Comparison of ENCODE assay signal across 19 cellular contexts in the genomic region with DNA sequence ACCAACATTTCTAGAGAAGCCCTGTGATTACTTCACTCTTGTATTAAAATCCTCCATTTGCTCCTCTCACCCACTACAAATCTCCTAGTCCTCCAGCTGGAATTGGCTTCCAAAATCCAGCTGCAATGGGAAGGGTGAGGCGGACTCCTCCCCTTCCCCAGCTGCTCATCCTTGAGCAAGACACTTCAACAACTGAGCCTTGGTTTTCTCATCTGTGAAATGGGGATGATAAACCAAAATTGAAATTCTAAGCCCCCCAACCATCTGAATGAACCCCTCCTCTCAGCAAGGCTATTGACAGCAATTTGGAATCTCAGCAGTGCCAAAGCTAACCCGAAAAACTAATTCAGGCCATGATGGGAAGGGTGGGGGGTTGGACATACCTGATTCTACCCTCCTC. TPM values are rescaled to one million over a fixed set of nuclear protein-coding genes. Genes with fewer than 3 reads are reported as not detected.
DNase-seq lines count a peak whose midpoint lies in the region; ATAC-seq, FAIRE-seq and TF ChIP-seq lines count a peak whose summit lies in the region.
"Had no signal": no experiment of that assay in that cellular context is flagged by ENCODE, and none has a peak within 500 bp of the region (broad histone marks: within the 10 kb centered on the region; RNA-seq: fewer than 3 reads in every experiment).

No MANE protein-coding gene starts in this region.

- POLR2A ChIA-PET in K562 (lab: Yijun Ruan, JAX), result interaction anchor here (0.6 kb wide), 1 partner anchor 251 kb away, joined by 3 read pairs; no protein-coding TSS in a partner anchor

- intact Hi-C loops in K562 (cut with micrococcal nuclease), result no loop called here

- peaks cover 11% of the 10 kb centered on the region for H3K9me3 Mint-ChIP-seq in neural crest cell

- H4K20me1 ChIP-seq in K562 (replicated peaks; ENCODE audit: control insufficient read depth, insufficient read depth, low read length), result no peaks in the 10 kb centered on the region
- H4K20me1 ChIP-seq: BLaER1 had no signal

- in situ Hi-C loops in K562 (cut with MboI), result no loop called here

- H3K4me3 Mint-ChIP-seq in neural crest cell, result no peak overlapping the region

- no peak for FAIRE-seq in K562 (lab: Jason Lieb, UNC)

- CTCF ChIA-PET in K562 (lab: Yijun Ruan, JAX; ENCODE audit: low intra/inter-chr PET ratio), result no interaction called here

- TF ChIP-seq EP300 in K562 (IDR thresholded peaks at IDR 0.05; ENCODE audit: low read length), result no peak

- no peak overlapping the region for H3K4me3 ChIP-seq in K562
- H3K4me3 ChIP-seq: BLaER1 had no signal

- no TSS peak for BruUV-seq in K562 (replicated peaks; lab: Mats Ljungman, UMichigan)

- peak; percentile 9 for DNase-seq in DMS 273 (lab: John Stamatoyannopoulos, UW; ENCODE audit: unreplicated experiment)
- DNase-seq in DMS 273 treated with DMSO at 0.1 percent for 48 hours (lab: John Stamatoyannopoulos, UW), result no peak
- DNase-seq in K562 (ENCODE audit: extremely low read depth in 1 of 4, low spot score in 3 of 4), result no peak
- DNase-seq in neural crest cell (ENCODE audit: low read depth, low spot score), result no peak
- no peak for DNase-seq in SHP77 treated with DMSO at 0.1 percent for 48 hours (lab: John Stamatoyannopoulos, UW)
- DNase-seq in NCI-H2081 (lab: John Stamatoyannopoulos, UW), result no peak
- no peak for DNase-seq in omental fat pad (ENCODE audit: low spot score)
- DNase-seq: DMS153, EL, Karpas-422, NCI-H1105 treated with DMSO at 0.1 percent for 48 hours, NCI-H187, NCI-H446, NCI-H748 treated with DMSO at 0.1 percent for 48 hours, SK-N-SH had no signal

- H3K4me1 ChIP-seq in K562 (replicated peaks in 1 of 2; ENCODE audit: control insufficient read depth in 2 of 2, insufficient read depth in 2 of 2, low read length in 2 of 2), result peaks cover 7 to 20% of the 10 kb centered on the region in 2 experiments
- H3K4me1 ChIP-seq: BLaER1 had no signal

- no peaks in the 10 kb centered on the region for H3K9me1 ChIP-seq in K562 (ENCODE audit: control insufficient read depth, insufficient read depth, low read length)

- H3K9me3 ChIP-seq in K562 (replicated peaks; ENCODE audit: control insufficient read depth, insufficient read depth, low read depth, low read length), result peaks cover 3% of the 10 kb centered on the region; the same call in 1 of the 2 replicates
- H3K9me3 ChIP-seq: SK-N-SH had no signal

- no peak overlapping the region for H3K27ac ChIP-seq in K562 (ENCODE audit: extremely low read depth, low read depth, low read length)
- H3K27ac ChIP-seq: BLaER1, HL-60 had no signal

- H3K27me3 ChIP-seq in K562 (ENCODE audit: control insufficient read depth in 2 of 2, insufficient read depth in 2 of 2, low read length in 2 of 2), result peaks cover 0 to 22% of the 10 kb centered on the region in 2 experiments; a peak in 3 of 5 replicates
- H3K27me3 ChIP-seq: BLaER1 had no signal

- H3K79me2 ChIP-seq in K562 (ENCODE audit: control insufficient read depth, insufficient read depth, low read length), result no peaks in the 10 kb centered on the region

- ATAC-seq in K562 (no peak), HG02588 (IDR thresholded peaks at IDR 0.05; ENCODE audit: unreplicated experiment) (no peak), omental fat pad (ENCODE audit: low FRiP score) (no peak)
- ATAC-seq: Right ventricle myocardium inferior had no signal

- H2AFZ ChIP-seq in K562 (ENCODE audit: low read depth, low read length), result no peak overlapping the region

- H3K4me1 Mint-ChIP-seq in neural crest cell, result peaks cover 21% of the 10 kb centered on the region

- TF ChIP-seq CTCF in K562 (IDR thresholded peaks at IDR 0.05 in 2 of 3, conservative IDR thresholded peaks at IDR 0.05 in 1 of 3; ENCODE audit: insufficient read depth in 2 of 3, low read depth in 1 of 3, low read length in 3 of 3) (no peak), neural crest cell (conservative IDR thresholded peaks at IDR 0.05) (no peak), omental fat pad (IDR thresholded peaks at IDR 0.05) (no peak)

- no peaks in the 10 kb centered on the region for H3K27me3 Mint-ChIP-seq in neural crest cell (ENCODE audit: low read depth)

- no peak overlapping the region for H3K9ac ChIP-seq in K562 (ENCODE audit: insufficient read depth in 1 of 2, low read depth in 2 of 2, low read length in 2 of 2)
- H3K9ac ChIP-seq: BLaER1, SK-N-SH had no signal

- H3K27ac Mint-ChIP-seq in neural crest cell (ENCODE audit: unreplicated experiment), result peak overlapping the region; percentile 66

- TF ChIP-seq POLR2A in K562 (conservative IDR thresholded peaks at IDR 0.05), result no peak

- H3K36me3 Mint-ChIP-seq in neural crest cell (ENCODE audit: low read depth), result peaks cover 8% of the 10 kb centered on the region

- 10% methylated on average over 2 of the region's 2 CpGs for WGBS in K562 (ENCODE audit: insufficient coverage, low coverage, missing lambda C conversion rate)

- H3K36me3 ChIP-seq in K562 (ENCODE audit: control insufficient read depth, insufficient read depth, low read length), result no peaks in the 10 kb centered on the region
- H3K36me3 ChIP-seq: BLaER1 had no signal

- H3K4me2 ChIP-seq in K562 (ENCODE audit: insufficient read depth, low read length), result no peak overlapping the region
- H3K4me2 ChIP-seq: BLaER1, SK-N-SH had no signal

- TF ChIP-seq RAD21 in K562 (CRISPR knock-in tag; conservative IDR thresholded peaks at IDR 0.05 in 1 of 2, IDR thresholded peaks at IDR 0.05 in 1 of 2), result no peak

TF ChIP-seq in K562, 482 proteins besides CTCF, POLR2A, EP300 and RAD21:
- no peak for TF ChIP-seq PURB (CRISPR knock-in tag; IDR thresholded peaks at IDR 0.05; ENCODE audit: low read depth)
- peak; percentile 17 for TF ChIP-seq RBM25 (IDR thresholded peaks at IDR 0.05; ENCODE audit: low read depth, low read length, severe bottlenecking)
- TF ChIP-seq FIP1L1 (IDR thresholded peaks at IDR 0.05; ENCODE audit: low read depth, low read length, poor library complexity, severe bottlenecking), result no peak
- no peak for TF ChIP-seq NONO (IDR thresholded peaks at IDR 0.05; ENCODE audit: low read depth in 2 of 2, low read length in 1 of 2)
- TF ChIP-seq HNRNPL (IDR thresholded peaks at IDR 0.05; ENCODE audit: low read depth, low read length), result no peak

RNA-seq across cellular contexts. Expression of a gene that starts 9.4 kb away (rescaled TPM):
- total RNA-seq in K562 (2011; cell fraction: chromatin; rRNA removed; ENCODE audit: low replicate concordance), result 13.4 and 14.9 TPM in 2 replicates
- total RNA-seq in K562 (2011; cell fraction: nucleolus; rRNA removed), result 3.0 and 7.9 TPM in 2 replicates
- total RNA-seq in K562 (2011; cell fraction: nucleoplasm; rRNA removed), result 3.4 and 4.8 TPM in 2 replicates
- total RNA-seq in K562 (2014; rRNA removed), result 1.1 TPM in 1 of 2 replicates, not detected in the other
- total RNA-seq in K562 (2014; rRNA removed; fragmentation: Illumina TruSeq; extraction: Trizol), result 2.4 and 2.6 TPM in 2 replicates
- total RNA-seq in K562 (2015; rRNA removed; fragmentation: Illumina TruSeq; extraction: Trizol), result 1.8 and 2.2 TPM in 2 replicates
- 1.7 and 2.2 TPM in 2 replicates for total RNA-seq in K562 (2021)
- polyA plus RNA-seq in K562 (2011; rRNA removed), result 1.4 and 2.2 TPM in 2 replicates
- polyA plus RNA-seq in K562 (2011; cell fraction: cytosol; rRNA removed), result 0.49 and 1.8 TPM in 2 replicates
- polyA plus RNA-seq in K562 (2011; cell fraction: nucleus; rRNA removed), result 1.6 and 6.0 TPM in 2 replicates
- polyA plus RNA-seq in K562 (2012), result 1.6 and 1.7 TPM in 2 replicates
- polyA plus RNA-seq in K562 (2014; fragmentation: Illumina TruSeq; extraction: Trizol), result 0.43 and 1.5 TPM in 2 replicates
- under 1 TPM; 0.39 to 0.48 TPM for polyA plus RNA-seq in K562 (2014; fragmentation: Nextera tagmentation; extraction: Ambion mirVana)
- 1.3 and 2.7 TPM in 2 replicates for polyA plus RNA-seq in K562 (2014; rRNA removed)
- 1.2 and 1.9 TPM in 2 replicates for polyA minus RNA-seq in K562 (2011; rRNA and poly(A)+ RNA removed)
- 3.0 TPM in 1 of 2 replicates, not detected in the other for polyA minus RNA-seq in K562 (2011; cell fraction: cytosol; rRNA and poly(A)+ RNA removed)
- 2.3 and 4.6 TPM in 2 replicates for polyA minus RNA-seq in K562 (2011; cell fraction: nucleus; rRNA and poly(A)+ RNA removed)
- 10.6 and 12.1 TPM in 2 replicates for total RNA-seq in neural crest cell
- 10 to 100 TPM in 2 of 4 donors, 1 to 10 TPM in 2; 3.1 to 17.0 (median 11.1) TPM for total RNA-seq in omental fat pad
